ENCODE assay signal across 8 cellular contexts in genomic region chr22:46537946-46538815, GRCh38. TPM values are rescaled to one million over a fixed set of nuclear protein-coding genes. Genes with fewer than 3 reads are reported as not detected.
DNase-seq lines count a peak whose midpoint lies in the region; ATAC-seq, FAIRE-seq and TF ChIP-seq lines count a peak whose summit lies in the region.

No MANE protein-coding gene starts in this region.

- CTCF ChIA-PET in GM10248 (lab: Yijun Ruan, JAX): interaction anchor here (1.9 kb wide), 1 partner anchor 171 kb away, joined by 9 read pairs; no protein-coding TSS in a partner anchor

- peak overlapping the region in 1 of 2 donors; percentile 30 for H3K9ac ChIP-seq in kidney (ENCODE audit: low read length in 2 of 2)

- H3K27ac ChIP-seq in kidney (ENCODE audit: low read depth in 2 of 2, low read length in 2 of 2) (peak overlapping the region in 1 of 2 donors; percentile 67), upper lobe of right lung (peak overlapping the region; percentile 70)

- H3K4me1 ChIP-seq in kidney (ENCODE audit: control insufficient read depth in 1 of 2, insufficient read depth in 1 of 2, low read depth in 1 of 2, low read length in 2 of 2): peaks cover 3 to 14% of the 10 kb centered on the region in 2 donors
- peaks cover 21% of the 10 kb centered on the region for H3K4me1 ChIP-seq in upper lobe of right lung

- H3K36me3 ChIP-seq in kidney (ENCODE audit: control insufficient read depth in 1 of 2, insufficient read depth in 2 of 2, low read length in 2 of 2): peaks cover 0 to 9% of the 10 kb centered on the region in 2 donors
- no peaks in the 10 kb centered on the region for H3K36me3 ChIP-seq in upper lobe of right lung

- H3K27me3 ChIP-seq in upper lobe of right lung: peaks cover 19% of the 10 kb centered on the region

- H3K9me3 ChIP-seq in kidney (ENCODE audit: control insufficient read depth in 1 of 2, low read length in 2 of 2) (no peaks in the 10 kb centered on the region), upper lobe of right lung (no peaks in the 10 kb centered on the region)

- in situ Hi-C loops in astrocyte of the spinal cord (cut with HindIII; ENCODE audit: low sequenced_read_pairs): no loop called here

- intact Hi-C loops in Right ventricle myocardium inferior (cut with DNase I): loop anchor here (5.0 to 10.0 kb wide), 2 partner anchors 83 to 161 kb away; no protein-coding TSS in a partner anchor
- intact Hi-C loops in cardiac septum (cut with DNase I): loop anchor here (5.0 kb wide), 1 partner anchor 131 kb away; no protein-coding TSS in a partner anchor
- intact Hi-C loops in kidney (cut with DNase I): no loop called here
- intact Hi-C loops in upper lobe of right lung (cut with DNase I): loop anchor here (10.0 kb wide), 1 partner anchor 413 kb away; no protein-coding TSS in a partner anchor

- peak; percentile 31 for TF ChIP-seq CTCF in astrocyte of the spinal cord (IDR thresholded peaks at IDR 0.05; ENCODE audit: low read depth, low read length)
- TF ChIP-seq CTCF in kidney (IDR thresholded peaks at IDR 0.05; ENCODE audit: borderline replicate concordance, extremely low read depth, insufficient read depth): no peak
- TF ChIP-seq CTCF in upper lobe of right lung (IDR thresholded peaks at IDR 0.05): peak; percentile 22
- TF ChIP-seq CTCF in GM10248 (IDR thresholded peaks at IDR 0.05; ENCODE audit: control extremely low read depth, extremely low read depth, low read depth, missing control alignments): no peak

- POLR2A ChIA-PET in GM10248 (lab: Yijun Ruan, JAX): no interaction called here

- no peak for FAIRE-seq in kidney (lab: Jason Lieb, UNC)

- DNase-seq in Right ventricle myocardium inferior (ENCODE audit: missing footprints) (no peak), cardiac septum (ENCODE audit: low spot score) (no peak), astrocyte of the spinal cord (ENCODE audit: low read depth, low spot score) (peak; percentile 35), kidney (peak; percentile 86), upper lobe of right lung (peak; percentile 83), GM10248 (ENCODE audit: extremely low spot score) (no peak)
- DNase-seq in activated CD4-positive, alpha-beta T cell treated with anti-CD3 and anti-CD28 coated beads, Interleukin-2, amount 50 U/mL, for 48 hours: no peak
- no peak for DNase-seq in NK-92 treated with Interleukin-12 subunit alpha and Interleukin-12 subunit beta, amount 100 ng/mL, for 24 hours (lab: John Stamatoyannopoulos, UW)

- ATAC-seq in Right ventricle myocardium inferior (peak; percentile 33), upper lobe of right lung (peak; percentile 38)

- H3K4me3 ChIP-seq in astrocyte of the spinal cord (ENCODE audit: low read depth, low read length): peak overlapping the region; percentile 46
- H3K4me3 ChIP-seq in kidney (ENCODE audit: low read length in 2 of 2): peak overlapping the region; percentile 58 to 65
- peak overlapping the region; percentile 59 for H3K4me3 ChIP-seq in upper lobe of right lung

RNA-seq across cellular contexts. Expression of gene CELSR1, which starts 0.8 kb away (rescaled TPM):
- total RNA-seq in Right ventricle myocardium inferior (8.4 TPM), cardiac septum (13.3 TPM), kidney (49.9 TPM), upper lobe of right lung (53.5 TPM)
- polyA plus RNA-seq in kidney (ENCODE audit: insufficient read depth, low read depth, low replicate concordance): 15.7 TPM

Comparison
In these comparisons a context has a peak if more than half of its experiments do, and no peak if none do; other contexts are left out.
1. DNase-seq: peak in astrocyte of the spinal cord (single experiment), kidney (single experiment) and upper lobe of right lung (single experiment); none in Right ventricle myocardium inferior (single experiment), cardiac septum (single experiment), GM10248 (single experiment), activated CD4-positive, alpha-beta T cell treated with anti-CD3 and anti-CD28 coated beads, Interleukin-2, amount 50 U/mL, for 48 hours (0 of 2) and NK-92 treated with Interleukin-12 subunit alpha and Interleukin-12 subunit beta, amount 100 ng/mL, for 24 hours (single experiment).
2. CTCF ChIP-seq: peak in astrocyte of the spinal cord (single experiment) and upper lobe of right lung (single experiment); none in kidney (single experiment) and GM10248 (single experiment).
3. Peak in every context shown above with its lines, with median percentiles within 50 percentile points of each other: H3K4me3 ChIP-seq.